8 cellular contexts compared by ENCODE assay signal in genomic region chr3:42052132-42052866, GRCh38. TPM values are rescaled to one million over a fixed set of nuclear protein-coding genes. Genes with fewer than 3 reads are reported as not detected.
DNase-seq lines count a peak whose midpoint lies in the region; ATAC-seq and TF ChIP-seq lines count a peak whose summit lies in the region.

No MANE protein-coding gene starts in this region.

- peak overlapping the region; percentile 63 for H3K27ac ChIP-seq in substantia nigra (ENCODE audit: low read depth, low read length, poor library complexity, severe bottlenecking)

- H3K9ac ChIP-seq in iPS-15b (ENCODE audit: low read depth, low read length): peak overlapping the region; percentile 17

- peak overlapping the region; percentile 88 for H3K27ac Mint-ChIP-seq in WTC11

- ATAC-seq in GM21576 (IDR thresholded peaks at IDR 0.05; ENCODE audit: unreplicated experiment) (peak; percentile 43), WTC11 (no peak; the same call in 1 of the 2 replicates)

- H3K4me1 ChIP-seq in iPS-15b (ENCODE audit: control insufficient read depth, insufficient read depth, low read length): peaks cover 27% of the 10 kb centered on the region

- no peaks in the 10 kb centered on the region for H3K36me3 ChIP-seq in iPS-15b (ENCODE audit: control insufficient read depth, insufficient read depth, low read length)

- no peak overlapping the region for H3K4me3 Mint-ChIP-seq in WTC11

- H3K9me3 Mint-ChIP-seq in WTC11: no peaks in the 10 kb centered on the region

- no peak for TF ChIP-seq CTCF in WTC11 (IDR thresholded peaks at IDR 0.05)

- no peaks in the 10 kb centered on the region for H3K36me3 Mint-ChIP-seq in WTC11

- H3K9me3 ChIP-seq in iPS-15b (ENCODE audit: control insufficient read depth, insufficient read depth, low read length): no peaks in the 10 kb centered on the region

- POLR2A ChIA-PET in WTC11 (lab: Charles Lee): interaction anchor here (1.5 kb wide), 1 partner anchor 9 kb away, joined by 6 read pairs; no protein-coding TSS in a partner anchor

- H3K27me3 Mint-ChIP-seq in WTC11 (ENCODE audit: low read depth): no peaks in the 10 kb centered on the region

- DNase-seq in WTC11 (ENCODE audit: low spot score) (no peak), substantia nigra (lab: John Stamatoyannopoulos, UW) (no peak), 8988T (no peak), NCI-H510A treated with DMSO at 0.1 percent for 48 hours (lab: John Stamatoyannopoulos, UW) (no peak), activated gamma-delta T cell treated with Interleukin-2 at 50 U/mL for 16 hours (no peak), NOMO-1 treated with dmso at 0.1 percent for 144 hours (lab: John Stamatoyannopoulos, UW; ENCODE audit: unreplicated experiment) (no peak)

- H3K27me3 ChIP-seq in iPS-15b (ENCODE audit: control insufficient read depth, insufficient read depth, low read length): no peaks in the 10 kb centered on the region

- H3K4me1 Mint-ChIP-seq in WTC11: peaks cover 54% of the 10 kb centered on the region

- CTCF ChIA-PET in WTC11 (lab: Charles Lee): interaction anchor here (1.2 to 1.5 kb wide), 4 partner anchors 8 to 54 kb away, joined by 3 to 8 read pairs (median 5); no protein-coding TSS in a partner anchor

- H3K4me3 ChIP-seq in iPS-15b (ENCODE audit: low read depth, low read length): no peak overlapping the region

TF ChIP-seq in WTC11, 78 proteins besides CTCF, POLR2A, EP300 and RAD21:
- TF ChIP-seq ZNF396 (CRISPR knock-in tag; IDR thresholded peaks at IDR 0.05; ENCODE audit: borderline replicate concordance) (no peak), ZNF138 (CRISPR knock-in tag; conservative IDR thresholded peaks at IDR 0.05) (no peak), ZNF263 (CRISPR knock-in tag; IDR thresholded peaks at IDR 0.05; ENCODE audit: low read depth) (no peak), HMGA2 (CRISPR knock-in tag; IDR thresholded peaks at IDR 0.05) (no peak), TP53 (CRISPR knock-in tag; IDR thresholded peaks at IDR 0.05) (no peak), ARID4B (CRISPR knock-in tag; IDR thresholded peaks at IDR 0.05; ENCODE audit: borderline replicate concordance) (no peak)

RNA-seq across cellular contexts. Expression of gene TRAK1, which starts 38.9 kb away (rescaled TPM):
- total RNA-seq in WTC11 (2021): 34.6 to 41.0 TPM (median 34.8 TPM) in 3 replicates
